In genomic region chr6:112407191-112407590, GRCh38 we compare ENCODE assay signal across 22 cellular contexts.
DNase-seq lines count a peak whose midpoint lies in the region; ATAC-seq and TF ChIP-seq lines count a peak whose summit lies in the region.
"Had no signal": no experiment of that assay in that cellular context is flagged by ENCODE, and none has a peak within 500 bp of the region (broad histone marks: within the 10 kb centered on the region; RNA-seq: fewer than 3 reads in every experiment).

No MANE protein-coding gene starts in this region.

- intact Hi-C loops in Right ventricle myocardium superior (cut with DNase I), result no loop called here

- H3K4me3 ChIP-seq in astrocyte of the cerebellum (ENCODE audit: low read depth, low read length) (no peak overlapping the region), retinal pigment epithelial cell (ENCODE audit: low read length) (no peak overlapping the region)
- H3K4me3 ChIP-seq: Peyer's patch, SJCRH30 had no signal

- no peak for TF ChIP-seq CTCF in astrocyte of the cerebellum (IDR thresholded peaks at IDR 0.05; ENCODE audit: low read depth, low read length, missing control alignments)
- no peak for TF ChIP-seq CTCF in retinal pigment epithelial cell (conservative IDR thresholded peaks at IDR 0.05; ENCODE audit: low read depth, low read length)

- ATAC-seq in GM18858 (IDR thresholded peaks at IDR 0.05; ENCODE audit: unreplicated experiment), result no peak
- no peak for ATAC-seq in GM19455 (IDR thresholded peaks at IDR 0.05; ENCODE audit: unreplicated experiment)
- no peak for ATAC-seq in Right ventricle myocardium superior (ENCODE audit: poor library complexity)
- ATAC-seq: SK-N-SH treated with all-trans-retinoic acid at 6 μM for 48 hours had no signal

- peak; percentile 37 for DNase-seq in NCI-H2107 treated with DMSO at 0.1 percent for 48 hours (lab: John Stamatoyannopoulos, UW; ENCODE audit: unreplicated experiment)
- no peak for DNase-seq in NCI-H2107 (lab: John Stamatoyannopoulos, UW)
- DNase-seq in M059J (ENCODE audit: low read depth), result peak; percentile 48
- DNase-seq in astrocyte of the cerebellum (ENCODE audit: low read depth), result peak; percentile 15
- DNase-seq in retinal pigment epithelial cell (ENCODE audit: low read depth), result peak; percentile 47
- DNase-seq in Right ventricle myocardium superior, result no peak
- DNase-seq: HCEC 1CT, IMR-90, KG1, NCI-H1048, NCI-H1436, NCI-H187, NCI-H2081 treated with DMSO at 0.1 percent for 48 hours, NCI-H226, NCI-H510A, NCI-H69, OCI-M1, Peyer's patch, SJCRH30 had no signal

- in situ Hi-C loops in astrocyte of the cerebellum (cut with HindIII; ENCODE audit: low sequenced_read_pairs), result no loop called here

Comparison
In these comparisons a context has a peak if more than half of its experiments do, and no peak if none do; other contexts are left out.
1. DNase-seq: peak in NCI-H2107 treated with DMSO at 0.1 percent for 48 hours (single experiment), M059J (single experiment), astrocyte of the cerebellum (single experiment) and retinal pigment epithelial cell (single experiment); none in NCI-H2107 (single experiment) and Right ventricle myocardium superior (single experiment).